17 cellular contexts compared by ENCODE assay signal in genomic region chr13:21058361-21058760, GRCh38. TPM values are rescaled to one million over a fixed set of nuclear protein-coding genes. Genes with fewer than 3 reads are reported as not detected.
DNase-seq lines count a peak whose midpoint lies in the region; ATAC-seq, FAIRE-seq and TF ChIP-seq lines count a peak whose summit lies in the region.
"Had no signal": no experiment of that assay in that cellular context is flagged by ENCODE, and none has a peak within 500 bp of the region (broad histone marks: within the 10 kb centered on the region; RNA-seq: fewer than 3 reads in every experiment).

No MANE protein-coding gene starts in this region.

- no peaks in the 10 kb centered on the region for H3K36me3 ChIP-seq in left ventricle myocardium inferior
- no peaks in the 10 kb centered on the region for H3K36me3 ChIP-seq in BE2C
- H3K36me3 ChIP-seq: thoracic aorta had no signal

- intact Hi-C loops in left ventricle myocardium inferior (cut with micrococcal nuclease): no loop called here
- intact Hi-C loops in Right ventricle myocardium superior (cut with DNase I): no loop called here

- H3K9me3 Mint-ChIP-seq in type B pancreatic cell: no peaks in the 10 kb centered on the region

- H3K4me3 ChIP-seq in left ventricle myocardium inferior: peak overlapping the region; percentile 98
- H3K4me3 ChIP-seq in fibroblast of villous mesenchyme (ENCODE audit: low read depth, low read length): peak overlapping the region; percentile 85
- no peak overlapping the region for H3K4me3 ChIP-seq in BE2C (ENCODE audit: low read depth, low read length)

- no peaks in the 10 kb centered on the region for H3K27me3 ChIP-seq in left ventricle myocardium inferior (ENCODE audit: low read depth)
- H3K27me3 ChIP-seq in BE2C: peaks cover 64% of the 10 kb centered on the region

- H3K9me3 ChIP-seq in left ventricle myocardium inferior (replicated peaks): no peaks in the 10 kb centered on the region
- H3K9me3 ChIP-seq in BE2C: no peaks in the 10 kb centered on the region
- H3K9me3 ChIP-seq: thoracic aorta had no signal

- H3K27ac ChIP-seq in left ventricle myocardium inferior (replicated peaks): no peak overlapping the region
- H3K27ac ChIP-seq: thoracic aorta had no signal

- no peak for ATAC-seq in Right ventricle myocardium superior (ENCODE audit: poor library complexity)
- ATAC-seq: right cardiac atrium had no signal

- H3K36me3 Mint-ChIP-seq in type B pancreatic cell: no peaks in the 10 kb centered on the region

- peak overlapping the region; percentile 72 for H3K27ac Mint-ChIP-seq in type B pancreatic cell

- DNase-seq in left ventricle myocardium inferior (no peak), Right ventricle myocardium superior (no peak), SW480 (ENCODE audit: low spot score) (peak; percentile 5), fibroblast of villous mesenchyme (ENCODE audit: low read depth) (peak; percentile 75), type B pancreatic cell (ENCODE audit: extremely low spot score, unreplicated experiment) (no peak), urothelium cell line (ENCODE audit: low spot score) (no peak), H4 (ENCODE audit: low spot score) (no peak), BE2C (no peak)
- DNase-seq: activated CD4-positive, alpha-beta T cell treated with anti-CD3 and anti-CD28 coated beads, Interleukin-2, amount 50 U/mL, for 48 hours; activated naive CD4-positive, alpha-beta T cell treated with anti-CD3 and anti-CD28 coated beads, Interleukin-2, amount 50 U/mL, for 16 hours; cortex of kidney; GF-D8; NCI-H1436; NCI-H82; right cardiac atrium had no signal

- TF ChIP-seq CTCF in left ventricle myocardium inferior (IDR thresholded peaks at IDR 0.05; ENCODE audit: borderline replicate concordance): no peak
- no peak for TF ChIP-seq CTCF in fibroblast of villous mesenchyme (IDR thresholded peaks at IDR 0.05; ENCODE audit: insufficient read depth, low read depth, low read length)
- TF ChIP-seq CTCF in type B pancreatic cell (conservative IDR thresholded peaks at IDR 0.05): no peak
- no peak for TF ChIP-seq CTCF in BE2C (IDR thresholded peaks at IDR 0.05; ENCODE audit: low read depth, low read length)

- H3K4me1 ChIP-seq in left ventricle myocardium inferior (peaks cover 86% of the 10 kb centered on the region), BE2C (no peaks in the 10 kb centered on the region)

- peaks cover 25% of the 10 kb centered on the region for H3K4me1 Mint-ChIP-seq in type B pancreatic cell (ENCODE audit: unreplicated experiment)

- peaks cover 6% of the 10 kb centered on the region for H3K27me3 Mint-ChIP-seq in type B pancreatic cell

- no peak for FAIRE-seq in urothelium cell line (lab: Jason Lieb, UNC)
- FAIRE-seq: HTR-8/SVneo had no signal

- peak overlapping the region; percentile 81 for H3K4me3 Mint-ChIP-seq in type B pancreatic cell

RNA-seq across cellular contexts. Expression of gene LATS2, which starts 3.0 kb away (rescaled TPM):
- 20.2 TPM for total RNA-seq in left ventricle myocardium inferior
- 22.5 TPM for total RNA-seq in Right ventricle myocardium superior
- total RNA-seq in fibroblast of villous mesenchyme: 20.9 and 32.0 TPM in 2 replicates
- 14.6 and 17.8 TPM in 2 replicates for total RNA-seq in type B pancreatic cell (ENCODE audit: low replicate concordance)
- total RNA-seq in H4 (2014; rRNA removed; shearing (Covaris generic)): 2.7 and 3.9 TPM in 2 replicates
- not detected for polyA plus RNA-seq in BE2C (2012; ENCODE audit: insufficient read depth, insufficient read length, low read depth)

Comparison
In these comparisons a context has a peak if more than half of its experiments do, and no peak if none do; other contexts are left out.
1. DNase-seq: peak in SW480 (single experiment) and fibroblast of villous mesenchyme (single experiment); none in left ventricle myocardium inferior (single experiment), Right ventricle myocardium superior (single experiment), type B pancreatic cell (single experiment), urothelium cell line (single experiment), H4 (single experiment) and BE2C (single experiment).